Comparison of ENCODE assay signal across 18 cellular contexts in genomic region chr14:39841088-39841487, GRCh38.
DNase-seq lines count a peak whose midpoint lies in the region; ATAC-seq, FAIRE-seq and TF ChIP-seq lines count a peak whose summit lies in the region.
"Had no signal": no experiment of that assay in that cellular context is flagged by ENCODE, and none has a peak within 500 bp of the region (broad histone marks: within the 10 kb centered on the region; RNA-seq: fewer than 3 reads in every experiment).

No MANE protein-coding gene starts in this region.

- no peak for TF ChIP-seq CTCF in astrocyte (IDR thresholded peaks at IDR 0.05; ENCODE audit: insufficient read depth, low read depth, low read length)
- TF ChIP-seq CTCF in progenitor cell of endocrine pancreas (IDR thresholded peaks at IDR 0.05; ENCODE audit: unreplicated experiment): no peak

- peak; percentile 57 for DNase-seq in astrocyte (ENCODE audit: low read depth)
- DNase-seq in urothelium cell line (ENCODE audit: low spot score): peak; percentile 4
- no peak for DNase-seq in progenitor cell of endocrine pancreas (ENCODE audit: low spot score, unreplicated experiment)
- DNase-seq in activated CD4-positive, alpha-beta T cell treated with anti-CD3 and anti-CD28 coated beads, Interleukin-2, amount 50 U/mL, for 1 hour: no peak
- DNase-seq: activated CD4-positive, alpha-beta T cell treated with anti-CD3 and anti-CD28 coated beads for 1 hour; CD4-positive, alpha-beta T cell; naive thymus-derived CD4-positive, alpha-beta T cell; NCI-H1694 treated with DMSO at 0.1 percent for 48 hours; NCI-H526; stimulated activated CD4-positive, alpha-beta T cell treated with anti-CD3 and anti-CD28 coated beads, Interleukin-2, amount 100 ng/mL, for 24 hours had no signal

- FAIRE-seq in astrocyte (lab: Jason Lieb, UNC) (no peak), urothelium cell line (lab: Jason Lieb, UNC) (no peak)
- FAIRE-seq: GM12892, RCC 7860 had no signal

- H3K27me3 ChIP-seq in astrocyte (ENCODE audit: insufficient read depth, low read length): no peaks in the 10 kb centered on the region

- H3K4me3 ChIP-seq in astrocyte (ENCODE audit: insufficient read depth, low read depth, low read length): no peak overlapping the region

- no peaks in the 10 kb centered on the region for H3K4me1 ChIP-seq in astrocyte (ENCODE audit: insufficient read depth, low read length)

- no peaks in the 10 kb centered on the region for H4K20me1 ChIP-seq in astrocyte (ENCODE audit: insufficient read depth, low read length)

- H3K79me2 ChIP-seq in astrocyte (ENCODE audit: insufficient read depth, low read length): no peaks in the 10 kb centered on the region

- H3K36me3 ChIP-seq in astrocyte (ENCODE audit: insufficient read depth, low read length): no peaks in the 10 kb centered on the region

- ATAC-seq in GM21381 (IDR thresholded peaks at IDR 0.05; ENCODE audit: unreplicated experiment): peak; percentile 48
- ATAC-seq in HG03565 (IDR thresholded peaks at IDR 0.05; ENCODE audit: unreplicated experiment): peak; percentile 67
- no peak for ATAC-seq in GM21786 (IDR thresholded peaks at IDR 0.05; ENCODE audit: unreplicated experiment)
- ATAC-seq: left lobe of liver; naive thymus-derived CD4-positive, alpha-beta T cell had no signal

- H3K27me3 Mint-ChIP-seq in astrocyte (ENCODE audit: low read depth, unreplicated experiment) (no peaks in the 10 kb centered on the region), progenitor cell of endocrine pancreas (no peaks in the 10 kb centered on the region)
- H3K27me3 Mint-ChIP-seq: CD4-positive, alpha-beta T cell; naive thymus-derived CD4-positive, alpha-beta T cell had no signal

- H3K9ac ChIP-seq in astrocyte (ENCODE audit: low read length): no peak overlapping the region

- no peak overlapping the region for H3K27ac ChIP-seq in astrocyte (ENCODE audit: low read depth, low read length)
- H3K27ac ChIP-seq: epithelial cell of prostate had no signal

- no peaks in the 10 kb centered on the region for H3K9me3 ChIP-seq in astrocyte (ENCODE audit: insufficient read depth, low read depth, low read length)

- H3K27ac Mint-ChIP-seq in astrocyte (ENCODE audit: unreplicated experiment): no peak overlapping the region
- H3K27ac Mint-ChIP-seq in progenitor cell of endocrine pancreas: no peak overlapping the region
- H3K27ac Mint-ChIP-seq: CD4-positive, alpha-beta T cell; naive thymus-derived CD4-positive, alpha-beta T cell; T-helper 1 cell treated with Interleukin-12 subunit alpha and Interleukin-12 subunit beta and Interleukin-4 antibody, amounts not matched to agents 30 μg/mL and 1 μg/mL, for 36 hours had no signal

- H3K9me3 Mint-ChIP-seq in astrocyte (ENCODE audit: unreplicated experiment) (no peaks in the 10 kb centered on the region), progenitor cell of endocrine pancreas (ENCODE audit: low read depth) (no peaks in the 10 kb centered on the region)
- H3K9me3 Mint-ChIP-seq: CD4-positive, alpha-beta T cell had no signal

- H3K4me3 Mint-ChIP-seq in astrocyte (ENCODE audit: unreplicated experiment): no peak overlapping the region
- no peak overlapping the region for H3K4me3 Mint-ChIP-seq in progenitor cell of endocrine pancreas (ENCODE audit: low read depth)
- H3K4me3 Mint-ChIP-seq: CD4-positive, alpha-beta T cell; naive thymus-derived CD4-positive, alpha-beta T cell; T-helper 1 cell treated with Interleukin-12 subunit alpha and Interleukin-12 subunit beta and Interleukin-4 antibody, amounts not matched to agents 30 μg/mL and 1 μg/mL, for 36 hours had no signal

- H2AFZ ChIP-seq in astrocyte (ENCODE audit: low read depth, low read length): no peak overlapping the region

- H3K4me2 ChIP-seq in astrocyte (ENCODE audit: low read length): no peak overlapping the region

- no peaks in the 10 kb centered on the region for H3K36me3 Mint-ChIP-seq in astrocyte (ENCODE audit: low read depth, unreplicated experiment)
- no peaks in the 10 kb centered on the region for H3K36me3 Mint-ChIP-seq in progenitor cell of endocrine pancreas (ENCODE audit: insufficient read depth)

- H3K4me1 Mint-ChIP-seq in astrocyte (ENCODE audit: low read depth, unreplicated experiment): peaks cover 7% of the 10 kb centered on the region
- H3K4me1 Mint-ChIP-seq in progenitor cell of endocrine pancreas (ENCODE audit: low read depth): no peaks in the 10 kb centered on the region
- H3K4me1 Mint-ChIP-seq: naive thymus-derived CD4-positive, alpha-beta T cell had no signal

Comparison
In these comparisons a context has a peak if more than half of its experiments do, and no peak if none do; other contexts are left out.
1. DNase-seq: peak in astrocyte (single experiment) and urothelium cell line (single experiment); none in progenitor cell of endocrine pancreas (single experiment) and activated CD4-positive, alpha-beta T cell treated with anti-CD3 and anti-CD28 coated beads, Interleukin-2, amount 50 U/mL, for 1 hour (single experiment).